20 cellular contexts compared by ENCODE assay signal in the genomic region with DNA sequence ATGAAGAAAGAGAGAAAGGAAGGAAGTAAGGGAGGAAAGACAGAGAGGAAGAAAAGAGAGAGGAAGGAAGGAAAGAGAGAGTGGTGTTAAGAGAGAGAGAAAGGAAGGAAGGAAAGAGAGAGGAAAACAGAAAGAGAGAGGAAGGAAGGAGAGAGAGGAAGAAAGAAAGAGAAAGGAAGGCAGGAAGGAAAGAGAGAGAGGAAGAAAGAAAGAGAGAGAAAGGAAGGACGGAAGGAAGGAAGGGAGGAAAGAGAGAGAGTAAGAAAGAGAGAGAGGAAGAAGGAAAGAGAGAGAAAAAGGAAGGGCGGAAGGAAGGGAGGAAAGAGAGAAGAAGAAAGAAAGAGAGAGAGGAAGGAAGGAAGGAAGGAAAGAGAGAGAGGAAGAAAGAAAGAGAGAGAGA.
"Had no signal": no experiment of that assay in that cellular context is flagged by ENCODE, and none has a peak within 500 bp of the region (broad histone marks: within the 10 kb centered on the region; RNA-seq: fewer than 3 reads in every experiment).

No MANE protein-coding gene starts in this region.

- H3K27me3 ChIP-seq: SJSA1 had no signal

- H3K36me3 ChIP-seq: SJSA1 had no signal

- H3K4me3 ChIP-seq: SJSA1, SK-N-MC had no signal

- H3K4me1 ChIP-seq: SJSA1 had no signal

- H3K9me3 ChIP-seq: SJSA1 had no signal

- DNase-seq: KBM-7, MV-4-11, NCI-H1048, NCI-H1105 treated with DMSO at 0.1 percent for 48 hours, NCI-H1417 treated with DMSO at 0.1 percent for 48 hours, NCI-H187, NCI-H2029, NCI-H2081 treated with DMSO at 0.1 percent for 48 hours, NCI-H2171, NCI-H226, NCI-H446, NCI-H510A, NCI-H524 treated with DMSO at 0.1 percent for 48 hours, NCI-H69, NCI-H774, Right ventricle myocardium superior, RPMI8226, SIG-M5 had no signal

- H3K27ac ChIP-seq: SJSA1 had no signal
